ENCODE assay signal across 1 cellular context in genomic region chr1:28755701-28756100, GRCh38.
TF ChIP-seq lines count a peak whose summit lies in the region.

No MANE protein-coding gene starts in this region.

TF ChIP-seq in GM23338, 12 proteins besides CTCF, POLR2A, EP300 and RAD21 (continued from another document):
- TF ChIP-seq ZNF462 (CRISPR knock-in tag; IDR thresholded peaks at IDR 0.05) (no peak), NANOG (IDR thresholded peaks at IDR 0.05; ENCODE audit: borderline replicate concordance) (no peak), JUNB (IDR thresholded peaks at IDR 0.05; ENCODE audit: unreplicated experiment) (no peak), CREB1 (CRISPR knock-in tag; IDR thresholded peaks at IDR 0.05; ENCODE audit: low read depth) (no peak), ZNF114 (CRISPR knock-in tag; IDR thresholded peaks at IDR 0.05) (no peak), EZH2 (IDR thresholded peaks at IDR 0.05; ENCODE audit: low read depth, unreplicated experiment) (no peak), STAT1 (IDR thresholded peaks at IDR 0.05; ENCODE audit: unreplicated experiment) (no peak), REST (IDR thresholded peaks at IDR 0.05; ENCODE audit: unreplicated experiment) (no peak)
- TF ChIP-seq, protein P1, sequence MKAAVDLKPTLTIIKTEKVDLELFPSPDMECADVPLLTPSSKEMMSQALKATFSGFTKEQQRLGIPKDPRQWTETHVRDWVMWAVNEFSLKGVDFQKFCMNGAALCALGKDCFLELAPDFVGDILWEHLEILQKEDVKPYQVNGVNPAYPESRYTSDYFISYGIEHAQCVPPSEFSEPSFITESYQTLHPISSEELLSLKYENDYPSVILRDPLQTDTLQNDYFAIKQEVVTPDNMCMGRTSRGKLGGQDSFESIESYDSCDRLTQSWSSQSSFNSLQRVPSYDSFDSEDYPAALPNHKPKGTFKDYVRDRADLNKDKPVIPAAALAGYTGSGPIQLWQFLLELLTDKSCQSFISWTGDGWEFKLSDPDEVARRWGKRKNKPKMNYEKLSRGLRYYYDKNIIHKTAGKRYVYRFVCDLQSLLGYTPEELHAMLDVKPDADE (IDR thresholded peaks at IDR 0.05) = no peak
